ENCODE assay signal across 7 cellular contexts in the genomic region with DNA sequence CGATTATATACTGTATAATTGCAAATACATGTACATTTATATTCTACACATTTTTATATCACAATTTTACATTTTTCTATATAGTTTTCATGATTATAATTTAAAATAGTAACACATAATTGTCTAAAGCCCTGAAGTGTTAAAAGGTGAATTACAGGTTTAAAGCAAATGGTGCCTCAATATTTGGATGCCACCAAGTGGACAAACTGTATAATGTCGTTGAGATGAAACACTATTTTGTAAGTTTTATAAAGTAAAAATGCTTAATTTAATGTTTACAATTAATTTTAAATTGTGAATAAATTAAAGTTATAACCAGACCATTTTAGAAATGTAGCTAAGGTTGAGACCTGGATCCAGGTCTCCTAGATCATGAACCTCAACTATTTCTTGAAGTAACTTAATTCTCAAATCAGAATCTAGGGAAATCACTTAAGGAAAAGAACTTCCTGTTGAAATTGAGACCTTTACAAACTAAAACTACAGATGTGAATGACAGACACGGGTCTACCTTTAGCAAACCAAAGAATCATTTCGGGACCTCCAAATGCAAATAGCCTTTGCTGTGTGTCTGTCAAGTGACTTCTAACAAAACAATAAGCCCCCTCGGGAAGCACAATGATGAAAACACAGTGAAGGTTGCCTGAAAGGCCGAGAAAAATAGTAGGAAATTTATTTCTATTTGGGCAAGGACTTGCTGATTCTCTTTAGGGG. TPM values are rescaled to one million over a fixed set of nuclear protein-coding genes. Genes with fewer than 3 reads are reported as not detected.
A peak's percentile ranks its signal among the peaks of the same experiment; 100 is the strongest.
DNase-seq lines count a peak whose midpoint lies in the region; TF ChIP-seq lines count a peak whose summit lies in the region.

No MANE protein-coding gene starts in this region.

- no peaks in the 10 kb centered on the region for H3K27me3 ChIP-seq in duodenal mucosa (ENCODE audit: control insufficient read depth in 1 of 2, insufficient read depth in 2 of 2, low read length in 2 of 2)

- peaks cover 3% of the 10 kb centered on the region for H3K27me3 Mint-ChIP-seq in osteocyte (ENCODE audit: unreplicated experiment)

- H3K4me3 Mint-ChIP-seq in osteocyte (ENCODE audit: unreplicated experiment) = peak overlapping the region; percentile 59

- no peak overlapping the region for H3K4me3 ChIP-seq in GM12875 (ENCODE audit: low read depth, low read length)
- peak overlapping the region; percentile 28 to 66 for H3K4me3 ChIP-seq in duodenal mucosa (ENCODE audit: low read depth in 1 of 2, low read length in 2 of 2)

- H3K27ac ChIP-seq in duodenal mucosa (ENCODE audit: low read depth, low read length) = peak overlapping the region; percentile 36

- H3K9ac ChIP-seq in duodenal mucosa (ENCODE audit: low read depth in 1 of 2, low read length in 2 of 2) = peak overlapping the region in 1 of 2 donors; percentile 46

- peaks cover 9% of the 10 kb centered on the region for H3K4me1 Mint-ChIP-seq in osteocyte (ENCODE audit: unreplicated experiment)

- DNase-seq in NCI-H69 (lab: John Stamatoyannopoulos, UW) (peak; percentile 53), osteocyte (ENCODE audit: extremely low spot score, unreplicated experiment) (no peak), NCI-H2227 treated with DMSO at 0.1 percent for 48 hours (lab: John Stamatoyannopoulos, UW) (no peak), NCI-H1930 (lab: John Stamatoyannopoulos, UW) (no peak)
- no peak for DNase-seq in activated CD4-positive, alpha-beta T cell treated with anti-CD3 and anti-CD28 coated beads for 1 hour

- H3K4me1 ChIP-seq in duodenal mucosa (ENCODE audit: control insufficient read depth in 1 of 2, insufficient read depth in 2 of 2, low read length in 2 of 2) = no peaks in the 10 kb centered on the region

- no peaks in the 10 kb centered on the region for H3K9me3 Mint-ChIP-seq in osteocyte (ENCODE audit: unreplicated experiment)

- no peaks in the 10 kb centered on the region for H3K36me3 Mint-ChIP-seq in osteocyte (ENCODE audit: unreplicated experiment)

- H3K27ac Mint-ChIP-seq in osteocyte (ENCODE audit: unreplicated experiment) = peak overlapping the region; percentile 42

- no peaks in the 10 kb centered on the region for H3K9me3 ChIP-seq in duodenal mucosa (ENCODE audit: control insufficient read depth in 1 of 2, low read length in 2 of 2)

- TF ChIP-seq CTCF in GM12875 (IDR thresholded peaks at IDR 0.05; ENCODE audit: borderline replicate concordance, insufficient read depth, low read depth, low read length) = peak; percentile 26; the same call in 1 of the 2 replicates
- TF ChIP-seq CTCF in osteocyte (IDR thresholded peaks at IDR 0.05) = peak; percentile 65

- H3K36me3 ChIP-seq in duodenal mucosa (ENCODE audit: control insufficient read depth in 1 of 2, insufficient read depth in 2 of 2, low read length in 2 of 2) = no peaks in the 10 kb centered on the region

RNA-seq across cellular contexts. Expression of a gene that starts 37.8 kb away (rescaled TPM):
- total RNA-seq in osteocyte = 0.57 and 1.2 TPM in 2 replicates
